16 cellular contexts compared by ENCODE assay signal in genomic region chr4:159258889-159259560, GRCh38.
A peak's percentile ranks its signal among the peaks of the same experiment; 100 is the strongest.
DNase-seq lines count a peak whose midpoint lies in the region; ATAC-seq, FAIRE-seq and TF ChIP-seq lines count a peak whose summit lies in the region.
"Had no signal": no experiment of that assay in that cellular context is flagged by ENCODE, and none has a peak within 500 bp of the region (broad histone marks: within the 10 kb centered on the region; RNA-seq: fewer than 3 reads in every experiment).

No MANE protein-coding gene starts in this region.

- H4K20me1 ChIP-seq in GM23338 (replicated peaks; ENCODE audit: insufficient read depth) (no peaks in the 10 kb centered on the region), HepG2 (ENCODE audit: insufficient read depth, low read length) (no peaks in the 10 kb centered on the region)

- H3K4me1 ChIP-seq in GM23338 (ENCODE audit: insufficient read depth) = 0 out of 2 replicates have a peak, but pooled peaks cover 3% of the 10 kb centered on the region
- H3K4me1 ChIP-seq in HepG2 (ENCODE audit: insufficient read depth, low read length) = peaks cover 12% of the 10 kb centered on the region
- no peaks in the 10 kb centered on the region for H3K4me1 ChIP-seq in small intestine (ENCODE audit: control insufficient read depth in 2 of 2, insufficient read depth in 1 of 2, low read depth in 1 of 2, low read length in 1 of 2)

- no peaks in the 10 kb centered on the region for H3K9me3 ChIP-seq in HepG2 (ENCODE audit: low read length)
- no peaks in the 10 kb centered on the region for H3K9me3 ChIP-seq in small intestine (ENCODE audit: control insufficient read depth, low read depth)

- 0 out of 2 replicates have a peak, but pooled peaks cover 9% of the 10 kb centered on the region for H3K79me2 ChIP-seq in GM23338 (replicated peaks; ENCODE audit: insufficient read depth)
- H3K79me2 ChIP-seq in HepG2 (ENCODE audit: insufficient read depth, low read length) = no peaks in the 10 kb centered on the region

- POLR2A ChIA-PET in HepG2 (lab: Yijun Ruan, JAX) = no interaction called here

- H3K27ac Mint-ChIP-seq in GM23338 = 0 out of 2 replicates have a peak overlapping the region, but pooled peaks have one; percentile 45
- H3K27ac Mint-ChIP-seq: CD8-positive, alpha-beta T cell had no signal

- H3K27me3 ChIP-seq in GM23338 (ENCODE audit: insufficient read depth) (no peaks in the 10 kb centered on the region), HepG2 (ENCODE audit: control insufficient read depth in 1 of 2, insufficient read depth in 2 of 2, low read length in 2 of 2) (no peaks in the 10 kb centered on the region), small intestine (ENCODE audit: control insufficient read depth in 2 of 2, insufficient read depth in 2 of 2, low read length in 2 of 2) (no peaks in the 10 kb centered on the region)

- peaks cover 26% of the 10 kb centered on the region for H3K36me3 Mint-ChIP-seq in GM23338 (ENCODE audit: low read depth)

- intact Hi-C loops in HepG2 (cut with micrococcal nuclease; ENCODE audit: unreplicated experiment) = no loop called here

- no peak for DNase-seq in GM23338 (ENCODE audit: low spot score)
- no peak for DNase-seq in HepG2 (ENCODE audit: low spot score)
- peak; percentile 46 for DNase-seq in small intestine
- no peak for DNase-seq in SHP77 (lab: John Stamatoyannopoulos, UW)
- DNase-seq in Kasumi-1 (lab: John Stamatoyannopoulos, UW) = no peak
- DNase-seq in activated CD8-positive, alpha-beta memory T cell treated with anti-CD3 and anti-CD28 coated beads, Interleukin-2, amount 50 U/mL, for 48 hours = no peak
- DNase-seq: CD8-positive, alpha-beta T cell; COR-L47; DND-41; GF-D8; GM23248; H7; KBM-7 had no signal

- CTCF ChIA-PET in HepG2 (lab: Yijun Ruan, JAX; ENCODE audit: low intra/inter-chr PET ratio, low total read pairs) = no interaction called here

- WGBS in HepG2 (ENCODE audit: low lambda C conversion rate) = 65% methylated on average over 4 of the region's 4 CpGs
- 66 to 85% (median 73%) methylated on average over 4 of the region's 4 CpGs for WGBS in small intestine, 3 donors

- TF ChIP-seq CTCF in GM23338 (conservative IDR thresholded peaks at IDR 0.05; ENCODE audit: low read depth in 2 of 2) (no peak), HepG2 (CRISPR knock-in tag; IDR thresholded peaks at IDR 0.05) (no peak)

- H3K4me2 ChIP-seq in GM23338 (no peak overlapping the region), HepG2 (ENCODE audit: low read depth, low read length) (peak overlapping the region; percentile 18; the same call in 1 of the 2 replicates)

- TF ChIP-seq EP300 in HepG2 (IDR thresholded peaks at IDR 0.05; ENCODE audit: low read depth in 2 of 2, low read length in 2 of 2) (no peak), HepG2 (CRISPR knock-in tag; IDR thresholded peaks at IDR 0.05; ENCODE audit: borderline replicate concordance) (no peak)

- no peaks in the 10 kb centered on the region for H3K27me3 Mint-ChIP-seq in GM23338 (ENCODE audit: insufficient read depth, low read depth, poor library complexity)

- TF ChIP-seq RAD21 in HepG2 (CRISPR knock-in tag; IDR thresholded peaks at IDR 0.05) = no peak

- H3K36me3 ChIP-seq in GM23338 (ENCODE audit: insufficient read depth) = no peaks in the 10 kb centered on the region
- H3K36me3 ChIP-seq in HepG2 (replicated peaks in 1 of 2; ENCODE audit: control insufficient read depth in 1 of 2, insufficient read depth in 2 of 2, low read length in 2 of 2) = no peaks in the 10 kb centered on the region
- no peaks in the 10 kb centered on the region for H3K36me3 ChIP-seq in small intestine (ENCODE audit: control insufficient read depth in 2 of 2, insufficient read depth in 2 of 2, low read length in 2 of 2)

- no TSS peak for BruUV-seq in HepG2 (replicated peaks; lab: Mats Ljungman, UMichigan)

- no peak overlapping the region for H3K9ac ChIP-seq in HepG2 (ENCODE audit: insufficient read depth, low read depth, low read length)
- H3K9ac ChIP-seq: GM23248 had no signal

- H3K4me1 Mint-ChIP-seq in GM23338 = peaks cover 9% of the 10 kb centered on the region; the same call in 2 of the 3 replicates

- no peak overlapping the region for H3K4me3 Mint-ChIP-seq in GM23338
- H3K4me3 Mint-ChIP-seq: CD14-positive monocyte; CD8-positive, alpha-beta T cell had no signal

- no peak overlapping the region for H3K27ac ChIP-seq in GM23338 (ENCODE audit: low read depth)
- H3K27ac ChIP-seq in HepG2 (ENCODE audit: extremely low read length, insufficient read depth, low read length) = peak overlapping the region; percentile 59
- H3K27ac ChIP-seq in small intestine (ENCODE audit: low read depth in 1 of 2, low read length in 1 of 2) = no peak overlapping the region
- H3K27ac ChIP-seq: GM23248 had no signal

- H3K9me2 ChIP-seq in GM23338 (ENCODE audit: insufficient read depth) = no peaks in the 10 kb centered on the region

- H2AFZ ChIP-seq in GM23338 = no peak overlapping the region
- H2AFZ ChIP-seq in HepG2 (ENCODE audit: low read length) = no peak overlapping the region
- H2AFZ ChIP-seq: GM23248 had no signal

- H3F3A ChIP-seq in GM23338 (replicated peaks; ENCODE audit: low read depth) = no peaks in the 10 kb centered on the region

- no peak overlapping the region for H3K4me3 ChIP-seq in GM23338
- no peak overlapping the region for H3K4me3 ChIP-seq in HepG2 (replicated peaks in 1 of 3; ENCODE audit: insufficient read depth in 1 of 3, low read depth in 2 of 3, low read length in 3 of 3)
- no peak overlapping the region for H3K4me3 ChIP-seq in small intestine (ENCODE audit: low read depth in 1 of 2, low read length in 2 of 2)
- H3K4me3 ChIP-seq: GM23248 had no signal

- ATAC-seq in GM23338 (no peak), HepG2 (peak; percentile 94)
- ATAC-seq: CD8-positive, alpha-beta T cell had no signal

- peak; percentile 13 for FAIRE-seq in G401.6 (lab: Jason Lieb, UNC)
- FAIRE-seq in HepG2 (lab: Jason Lieb, UNC) = no peak
- peak; percentile 41 for FAIRE-seq in small intestine (lab: Jason Lieb, UNC)
- FAIRE-seq: D721Med had no signal

- TF ChIP-seq POLR2A in HepG2 (IDR thresholded peaks at IDR 0.05; ENCODE audit: insufficient read depth in 1 of 2, low read depth in 2 of 2, low read length in 2 of 2) = no peak

- peaks cover 13% of the 10 kb centered on the region; the same call in 1 of the 3 replicates for H3K9me3 Mint-ChIP-seq in GM23338
- H3K9me3 Mint-ChIP-seq: CD8-positive, alpha-beta T cell had no signal

- in situ Hi-C loops in HepG2 (cut with HindIII; ENCODE audit: extremely low pct_ligation_motif_present, low pct_unique_long_range_greater_than_20kb) = no loop called here

TF ChIP-seq in GM23338, 12 proteins besides CTCF, POLR2A, EP300 and RAD21 (continues in another document):
- TF ChIP-seq REST (IDR thresholded peaks at IDR 0.05; ENCODE audit: unreplicated experiment) = no peak
- TF ChIP-seq EZH2phosphoT487 (IDR thresholded peaks at IDR 0.05; ENCODE audit: unreplicated experiment) = no peak
- no peak for TF ChIP-seq POLR2AphosphoS5 (IDR thresholded peaks at IDR 0.05; ENCODE audit: low read depth)

TF ChIP-seq in HepG2, 621 proteins besides CTCF, POLR2A, EP300 and RAD21 (continues in another document):
- TF ChIP-seq MZF1 (CRISPR knock-in tag; IDR thresholded peaks at IDR 0.05; ENCODE audit: borderline replicate concordance) (no peak), SP4 (CRISPR knock-in tag; IDR thresholded peaks at IDR 0.05) (no peak), HNRNPK (IDR thresholded peaks at IDR 0.05; ENCODE audit: low read depth, low read length, poor library complexity, severe bottlenecking) (no peak), MAFK (conservative IDR thresholded peaks at IDR 0.05 in 1 of 2, IDR thresholded peaks at IDR 0.05 in 1 of 2; ENCODE audit: low read length in 2 of 2) (peak; percentile 97 to 99), SMARCE1 (IDR thresholded peaks at IDR 0.05; ENCODE audit: borderline replicate concordance) (no peak), CEBPB (IDR thresholded peaks at IDR 0.05; ENCODE audit: borderline replicate concordance, low read depth, low read length) (no peak), GPBP1L1 (CRISPR knock-in tag; IDR thresholded peaks at IDR 0.05) (no peak), HHEX (CRISPR knock-in tag; IDR thresholded peaks at IDR 0.05) (no peak), TARDBP (CRISPR knock-in tag; IDR thresholded peaks at IDR 0.05) (no peak)
- TF ChIP-seq, protein P1, sequence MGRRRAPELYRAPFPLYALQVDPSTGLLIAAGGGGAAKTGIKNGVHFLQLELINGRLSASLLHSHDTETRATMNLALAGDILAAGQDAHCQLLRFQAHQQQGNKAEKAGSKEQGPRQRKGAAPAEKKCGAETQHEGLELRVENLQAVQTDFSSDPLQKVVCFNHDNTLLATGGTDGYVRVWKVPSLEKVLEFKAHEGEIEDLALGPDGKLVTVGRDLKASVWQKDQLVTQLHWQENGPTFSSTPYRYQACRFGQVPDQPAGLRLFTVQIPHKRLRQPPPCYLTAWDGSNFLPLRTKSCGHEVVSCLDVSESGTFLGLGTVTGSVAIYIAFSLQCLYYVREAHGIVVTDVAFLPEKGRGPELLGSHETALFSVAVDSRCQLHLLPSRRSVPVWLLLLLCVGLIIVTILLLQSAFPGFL (CRISPR knock-in tag; IDR thresholded peaks at IDR 0.05) = no peak
- TF ChIP-seq, protein P2, sequence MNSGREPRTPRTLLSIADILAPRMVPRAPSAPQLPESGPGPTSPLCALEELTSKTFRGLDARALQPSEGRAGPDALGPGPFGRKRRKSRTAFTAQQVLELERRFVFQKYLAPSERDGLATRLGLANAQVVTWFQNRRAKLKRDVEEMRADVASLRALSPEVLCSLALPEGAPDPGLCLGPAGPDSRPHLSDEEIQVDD (CRISPR knock-in tag; IDR thresholded peaks at IDR 0.05; ENCODE audit: borderline replicate concordance) = no peak
